Comparison of ENCODE assay signal across 1 cellular context in the genomic region with DNA sequence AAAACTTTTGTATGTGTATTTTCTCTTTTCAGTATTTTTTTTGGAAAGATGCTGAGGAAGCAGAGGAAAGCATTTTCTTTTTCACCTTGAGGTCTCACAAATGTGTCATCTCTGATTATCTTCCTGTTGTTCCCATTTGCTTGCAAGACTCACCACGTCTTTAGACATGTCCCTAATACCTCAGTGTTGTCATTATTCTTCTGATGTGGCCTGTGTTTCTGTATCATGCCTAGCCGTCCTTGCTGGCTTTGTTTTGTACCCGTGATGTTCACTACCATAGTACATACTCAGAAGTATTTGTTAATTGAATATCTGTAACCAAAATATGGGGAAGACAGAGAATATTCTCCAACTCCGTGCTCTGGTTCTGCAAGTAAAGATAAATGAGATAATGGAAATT.
TF ChIP-seq lines count a peak whose summit lies in the region.

No MANE protein-coding gene starts in this region.

TF ChIP-seq in SK-N-SH, 30 proteins besides CTCF, POLR2A, EP300 and RAD21:
- TF ChIP-seq YY1 (IDR thresholded peaks at IDR 0.05; ENCODE audit: low read depth): no peak
- TF ChIP-seq MEF2A (IDR thresholded peaks at IDR 0.05; ENCODE audit: borderline replicate concordance, low read depth): no peak
- TF ChIP-seq, protein P1, sequence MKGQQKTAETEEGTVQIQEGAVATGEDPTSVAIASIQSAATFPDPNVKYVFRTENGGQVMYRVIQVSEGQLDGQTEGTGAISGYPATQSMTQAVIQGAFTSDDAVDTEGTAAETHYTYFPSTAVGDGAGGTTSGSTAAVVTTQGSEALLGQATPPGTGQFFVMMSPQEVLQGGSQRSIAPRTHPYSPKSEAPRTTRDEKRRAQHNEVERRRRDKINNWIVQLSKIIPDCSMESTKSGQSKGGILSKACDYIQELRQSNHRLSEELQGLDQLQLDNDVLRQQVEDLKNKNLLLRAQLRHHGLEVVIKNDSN (IDR thresholded peaks at IDR 0.05; ENCODE audit: borderline replicate concordance, low read depth): no peak
- TF ChIP-seq FOXJ3 (CRISPR knock-in tag; IDR thresholded peaks at IDR 0.05): no peak
- no peak for TF ChIP-seq FOXM1 (IDR thresholded peaks at IDR 0.05; ENCODE audit: low read depth)
- no peak for TF ChIP-seq ELF1 (IDR thresholded peaks at IDR 0.05)
- TF ChIP-seq RFX5 (IDR thresholded peaks at IDR 0.05; ENCODE audit: low read length): no peak
- TF ChIP-seq SMC3 (IDR thresholded peaks at IDR 0.05; ENCODE audit: low read depth, low read length): no peak
- no peak for TF ChIP-seq POLR2AphosphoS5 (IDR thresholded peaks at IDR 0.05; ENCODE audit: low read depth, low read length)
- TF ChIP-seq, protein P2, sequence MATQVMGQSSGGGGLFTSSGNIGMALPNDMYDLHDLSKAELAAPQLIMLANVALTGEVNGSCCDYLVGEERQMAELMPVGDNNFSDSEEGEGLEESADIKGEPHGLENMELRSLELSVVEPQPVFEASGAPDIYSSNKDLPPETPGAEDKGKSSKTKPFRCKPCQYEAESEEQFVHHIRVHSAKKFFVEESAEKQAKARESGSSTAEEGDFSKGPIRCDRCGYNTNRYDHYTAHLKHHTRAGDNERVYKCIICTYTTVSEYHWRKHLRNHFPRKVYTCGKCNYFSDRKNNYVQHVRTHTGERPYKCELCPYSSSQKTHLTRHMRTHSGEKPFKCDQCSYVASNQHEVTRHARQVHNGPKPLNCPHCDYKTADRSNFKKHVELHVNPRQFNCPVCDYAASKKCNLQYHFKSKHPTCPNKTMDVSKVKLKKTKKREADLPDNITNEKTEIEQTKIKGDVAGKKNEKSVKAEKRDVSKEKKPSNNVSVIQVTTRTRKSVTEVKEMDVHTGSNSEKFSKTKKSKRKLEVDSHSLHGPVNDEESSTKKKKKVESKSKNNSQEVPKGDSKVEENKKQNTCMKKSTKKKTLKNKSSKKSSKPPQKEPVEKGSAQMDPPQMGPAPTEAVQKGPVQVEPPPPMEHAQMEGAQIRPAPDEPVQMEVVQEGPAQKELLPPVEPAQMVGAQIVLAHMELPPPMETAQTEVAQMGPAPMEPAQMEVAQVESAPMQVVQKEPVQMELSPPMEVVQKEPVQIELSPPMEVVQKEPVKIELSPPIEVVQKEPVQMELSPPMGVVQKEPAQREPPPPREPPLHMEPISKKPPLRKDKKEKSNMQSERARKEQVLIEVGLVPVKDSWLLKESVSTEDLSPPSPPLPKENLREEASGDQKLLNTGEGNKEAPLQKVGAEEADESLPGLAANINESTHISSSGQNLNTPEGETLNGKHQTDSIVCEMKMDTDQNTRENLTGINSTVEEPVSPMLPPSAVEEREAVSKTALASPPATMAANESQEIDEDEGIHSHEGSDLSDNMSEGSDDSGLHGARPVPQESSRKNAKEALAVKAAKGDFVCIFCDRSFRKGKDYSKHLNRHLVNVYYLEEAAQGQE (IDR thresholded peaks at IDR 0.05; ENCODE audit: low read depth, low read length): no peak
- TF ChIP-seq TAF1 (IDR thresholded peaks at IDR 0.05; ENCODE audit: borderline replicate concordance, low read depth, low read length): no peak
- TF ChIP-seq NRF1 (IDR thresholded peaks at IDR 0.05; ENCODE audit: low read depth, low read length): no peak
- TF ChIP-seq EZH2phosphoT487 (IDR thresholded peaks at IDR 0.05; ENCODE audit: borderline replicate concordance, low read depth): no peak
- TF ChIP-seq, protein P3, sequence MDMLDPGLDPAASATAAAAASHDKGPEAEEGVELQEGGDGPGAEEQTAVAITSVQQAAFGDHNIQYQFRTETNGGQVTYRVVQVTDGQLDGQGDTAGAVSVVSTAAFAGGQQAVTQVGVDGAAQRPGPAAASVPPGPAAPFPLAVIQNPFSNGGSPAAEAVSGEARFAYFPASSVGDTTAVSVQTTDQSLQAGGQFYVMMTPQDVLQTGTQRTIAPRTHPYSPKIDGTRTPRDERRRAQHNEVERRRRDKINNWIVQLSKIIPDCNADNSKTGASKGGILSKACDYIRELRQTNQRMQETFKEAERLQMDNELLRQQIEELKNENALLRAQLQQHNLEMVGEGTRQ (IDR thresholded peaks at IDR 0.05; ENCODE audit: borderline replicate concordance, low read depth, low read length): no peak
- TF ChIP-seq, protein P4, sequence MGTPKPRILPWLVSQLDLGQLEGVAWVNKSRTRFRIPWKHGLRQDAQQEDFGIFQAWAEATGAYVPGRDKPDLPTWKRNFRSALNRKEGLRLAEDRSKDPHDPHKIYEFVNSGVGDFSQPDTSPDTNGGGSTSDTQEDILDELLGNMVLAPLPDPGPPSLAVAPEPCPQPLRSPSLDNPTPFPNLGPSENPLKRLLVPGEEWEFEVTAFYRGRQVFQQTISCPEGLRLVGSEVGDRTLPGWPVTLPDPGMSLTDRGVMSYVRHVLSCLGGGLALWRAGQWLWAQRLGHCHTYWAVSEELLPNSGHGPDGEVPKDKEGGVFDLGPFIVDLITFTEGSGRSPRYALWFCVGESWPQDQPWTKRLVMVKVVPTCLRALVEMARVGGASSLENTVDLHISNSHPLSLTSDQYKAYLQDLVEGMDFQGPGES (IDR thresholded peaks at IDR 0.05; ENCODE audit: low read depth, low read length): no peak
